In the genomic region with DNA sequence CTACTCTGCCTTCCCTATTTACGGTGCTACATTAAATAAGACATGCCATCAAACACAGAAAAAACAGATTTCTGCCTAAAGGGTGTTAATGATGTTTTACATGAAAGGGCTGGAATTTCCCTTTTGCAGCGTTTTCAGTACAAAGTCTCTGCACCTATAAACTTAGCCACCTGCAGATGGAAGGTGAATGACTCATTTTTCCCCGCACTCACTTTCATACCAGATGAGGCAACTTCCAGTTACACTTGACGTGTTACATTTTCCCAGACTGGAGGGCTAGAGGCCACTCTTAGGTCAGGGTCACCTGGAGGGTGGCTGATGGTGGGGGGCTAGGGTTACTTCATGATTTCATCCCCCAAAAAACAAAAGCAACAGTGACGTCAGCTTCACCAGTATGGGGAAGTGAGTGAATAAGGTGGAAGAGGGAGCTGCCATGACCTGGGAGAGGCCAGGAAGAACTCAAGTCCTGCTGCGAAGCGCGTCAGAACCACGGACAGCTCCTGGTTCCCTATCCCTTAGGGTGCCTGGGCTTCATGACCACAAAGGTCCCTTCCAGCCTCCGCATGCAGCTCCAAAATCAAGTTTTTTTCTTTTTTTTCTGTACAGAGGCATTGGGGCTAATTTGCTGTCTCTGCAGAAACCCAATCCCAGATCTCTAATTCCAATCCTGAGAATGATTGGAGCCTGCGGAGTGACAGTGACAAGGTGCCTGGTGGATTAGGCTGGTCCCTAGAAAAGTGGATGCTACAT, we compare ENCODE assay signal across 8 cellular contexts.
DNase-seq lines count a peak whose midpoint lies in the region; ATAC-seq and TF ChIP-seq lines count a peak whose summit lies in the region.

No MANE protein-coding gene starts in this region.

- no peaks in the 10 kb centered on the region for H3K27me3 ChIP-seq in MG63

- H3K9me3 ChIP-seq in MG63, result no peaks in the 10 kb centered on the region

- ATAC-seq in GM21381 (IDR thresholded peaks at IDR 0.05; ENCODE audit: unreplicated experiment) (peak; percentile 76), HG03571 (IDR thresholded peaks at IDR 0.05; ENCODE audit: unreplicated experiment) (no peak), HG03432 (IDR thresholded peaks at IDR 0.05; ENCODE audit: unreplicated experiment) (no peak), HG03460 (IDR thresholded peaks at IDR 0.05; ENCODE audit: unreplicated experiment) (no peak)

- no peak for TF ChIP-seq CTCF in epithelial cell of esophagus (IDR thresholded peaks at IDR 0.05; ENCODE audit: insufficient read depth, low read depth, low read length, missing control alignments)

- no peaks in the 10 kb centered on the region for H3K36me3 ChIP-seq in MG63

- H3K4me3 ChIP-seq in MG63, result no peak overlapping the region
- no peak overlapping the region for H3K4me3 ChIP-seq in epithelial cell of esophagus (ENCODE audit: low read length)

- DNase-seq in ELF-1 (ENCODE audit: low read depth, low spot score), result peak; percentile 72
- DNase-seq in MG63, result peak; percentile 25
- peak; percentile 9 for DNase-seq in epithelial cell of esophagus (ENCODE audit: low read depth)
- no peak for DNase-seq in T1000 (lab: John Stamatoyannopoulos, UW)
